Comparison of ENCODE assay signal across 1 cellular context in genomic region chr1:19770436-19771190, GRCh38.
TF ChIP-seq lines count a peak whose summit lies in the region.

No MANE protein-coding gene starts in this region.

TF ChIP-seq in HepG2, 621 proteins besides CTCF, POLR2A, EP300 and RAD21:
- TF ChIP-seq MLLT10 (CRISPR knock-in tag; IDR thresholded peaks at IDR 0.05) (no peak), TCF7L2 (IDR thresholded peaks at IDR 0.05; ENCODE audit: low read depth, low read length) (no peak), PLRG1 (conservative IDR thresholded peaks at IDR 0.05) (no peak), REXO4 (CRISPR knock-in tag; IDR thresholded peaks at IDR 0.05; ENCODE audit: borderline replicate concordance) (no peak), ZNF768 (CRISPR knock-in tag; IDR thresholded peaks at IDR 0.05) (peak; percentile 75; the same call in 1 of the 2 replicates)
